In the genomic region with DNA sequence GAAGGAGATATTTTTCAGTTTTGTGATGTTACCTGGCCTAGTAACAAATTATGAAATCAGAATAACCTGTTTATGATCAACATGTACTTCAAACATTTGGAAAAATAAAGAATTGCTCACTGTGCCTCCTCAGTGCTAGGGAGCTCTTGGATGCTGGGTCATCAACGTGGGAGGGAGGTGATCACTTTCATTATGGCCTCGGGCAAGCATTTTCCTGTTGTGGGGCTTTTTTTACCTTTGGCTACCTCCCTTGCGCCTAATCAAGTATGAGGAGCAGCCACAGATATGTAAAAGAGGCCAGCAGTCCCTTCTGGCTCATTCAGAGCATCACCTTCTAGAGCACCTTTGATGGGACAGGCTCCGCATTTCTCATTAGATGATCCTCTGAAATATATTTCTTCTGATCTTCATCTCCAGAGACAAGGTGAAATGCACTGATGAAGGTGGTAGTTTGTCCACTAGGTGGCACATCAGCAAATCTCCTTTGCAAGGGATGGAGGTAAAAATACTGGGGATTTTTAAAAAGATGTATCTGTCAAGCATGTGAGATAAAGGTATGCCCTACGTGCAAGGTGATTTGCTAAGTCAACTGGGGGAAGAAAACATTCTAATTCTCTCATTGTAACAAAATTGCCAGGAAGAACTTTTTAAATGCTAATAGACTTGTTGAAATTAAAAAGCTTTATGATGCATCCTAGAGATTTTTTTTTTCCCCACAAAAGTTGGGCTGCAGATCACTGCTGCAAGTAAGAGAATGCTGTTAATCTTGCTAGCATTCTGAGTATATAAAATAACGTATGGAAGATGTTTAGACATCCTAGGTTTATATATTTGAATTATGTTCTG, we compare ENCODE assay signal across 8 cellular contexts.
DNase-seq lines count a peak whose midpoint lies in the region; ATAC-seq and TF ChIP-seq lines count a peak whose summit lies in the region.

No MANE protein-coding gene starts in this region.

- peaks cover 6% of the 10 kb centered on the region for H3K4me1 Mint-ChIP-seq in MCF 10A (ENCODE audit: insufficient read depth, unreplicated experiment)

- no peak overlapping the region for H3K4me3 Mint-ChIP-seq in MCF 10A (ENCODE audit: unreplicated experiment)

- H3K4me3 ChIP-seq in AG09309 (ENCODE audit: control insufficient read depth, low read depth, low read length) (no peak overlapping the region), GM12865 (ENCODE audit: low read depth, low read length) (no peak overlapping the region), left lung (no peak overlapping the region)

- POLR2A ChIA-PET in MCF 10A (lab: Yijun Ruan, JAX), result interaction anchor here (0.6 to 3.6 kb wide), 4 partner anchors 15 to 1438 kb away, joined by 3 to 22 read pairs (median 4); no protein-coding TSS in a partner anchor

- no peak overlapping the region for H3K27ac ChIP-seq in left lung

- H3K27me3 ChIP-seq in left lung, result no peaks in the 10 kb centered on the region

- DNase-seq in AG09309 (ENCODE audit: low read depth) (no peak), GM12865 (ENCODE audit: low read depth) (peak; percentile 59), SHP77 (lab: John Stamatoyannopoulos, UW) (peak; percentile 36 to 49), MCF 10A (ENCODE audit: unreplicated experiment) (peak; percentile 69), left lung (no peak)
- peak in 4 of 6 experiments; percentile 3 to 44 (median 32) for DNase-seq in stimulated activated naive CD4-positive, alpha-beta T cell (lab: John Stamatoyannopoulos, UW)

- no TSS peak for BruUV-seq in MCF 10A (replicated peaks; lab: Mats Ljungman, UMichigan)

- no peaks in the 10 kb centered on the region for H3K4me1 ChIP-seq in left lung

- no peaks in the 10 kb centered on the region for H3K36me3 ChIP-seq in left lung

- no peaks in the 10 kb centered on the region for H3K36me3 Mint-ChIP-seq in MCF 10A (ENCODE audit: insufficient read depth, unreplicated experiment)

- H3K9me3 Mint-ChIP-seq in MCF 10A (ENCODE audit: unreplicated experiment), result no peaks in the 10 kb centered on the region

- TF ChIP-seq CTCF in AG09309 (IDR thresholded peaks at IDR 0.05; ENCODE audit: control insufficient read depth, insufficient read depth, low read depth, low read length, missing control alignments) (peak; percentile 75), GM12865 (IDR thresholded peaks at IDR 0.05; ENCODE audit: insufficient read depth, low read depth, low read length, missing control alignments) (peak; percentile 73), MCF 10A (IDR thresholded peaks at IDR 0.05; ENCODE audit: unreplicated experiment) (peak; percentile 41), left lung (IDR thresholded peaks at IDR 0.05) (peak; percentile 55 to 77)

- intact Hi-C loops in MCF 10A (cut with micrococcal nuclease) (loop anchor here (1.0 kb wide), 4 partner anchors 50 to 395 kb away; no protein-coding TSS in a partner anchor), left lung (cut with DNase I) (loop anchor here in 1 of 2 donors (5.0 kb wide), 1 partner anchor 393 kb away; no protein-coding TSS in a partner anchor)

- no peaks in the 10 kb centered on the region for H3K9me3 ChIP-seq in left lung

- no peaks in the 10 kb centered on the region for H3K27me3 Mint-ChIP-seq in MCF 10A (ENCODE audit: insufficient read depth, unreplicated experiment)

- peak; percentile 63 for ATAC-seq in HG03442 (IDR thresholded peaks at IDR 0.05; ENCODE audit: unreplicated experiment)
- ATAC-seq in left lung, result peak; percentile 65
- ATAC-seq in HG03045 (IDR thresholded peaks at IDR 0.05; ENCODE audit: unreplicated experiment), result no peak

- CTCF ChIA-PET in MCF 10A (lab: Yijun Ruan, JAX), result interaction anchor here (0.6 to 4.5 kb wide), 32 partner anchors 8 to 393 kb away, joined by 3 to 47 read pairs (median 4); no protein-coding TSS in a partner anchor

- no peak overlapping the region for H3K27ac Mint-ChIP-seq in MCF 10A (ENCODE audit: low read depth, unreplicated experiment)

Comparison
In these comparisons a context has a peak if more than half of its experiments do, and no peak if none do; other contexts are left out.
1. DNase-seq: peak in GM12865 (single experiment), SHP77 (2 of 2), MCF 10A (single experiment) and stimulated activated naive CD4-positive, alpha-beta T cell (4 of 6); none in AG09309 (single experiment) and left lung (0 of 2).
2. Peak in every context shown above with its lines, with median percentiles within 50 percentile points of each other: CTCF ChIP-seq.